Comparison of ENCODE assay signal across 12 cellular contexts in the genomic region with DNA sequence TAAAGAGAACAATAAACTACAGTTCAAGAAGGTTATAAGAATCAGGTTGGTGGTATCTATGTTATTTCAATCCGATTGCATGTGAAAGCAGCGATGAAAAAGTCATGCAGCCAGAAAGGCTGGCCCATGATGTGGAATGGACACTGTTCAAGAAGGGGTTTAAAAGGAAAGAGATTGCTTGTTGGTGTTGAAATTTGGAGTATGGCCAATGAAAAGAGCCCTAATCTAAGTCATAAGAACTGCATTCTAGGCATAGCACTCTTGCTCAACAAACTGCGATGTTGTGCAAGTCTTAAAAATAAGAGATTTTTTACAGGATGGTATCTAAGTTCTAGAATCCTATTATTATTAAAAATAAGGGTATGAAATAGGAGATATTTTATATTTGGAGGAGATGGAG.
A peak's percentile ranks its signal among the peaks of the same experiment; 100 is the strongest.
DNase-seq lines count a peak whose midpoint lies in the region; TF ChIP-seq lines count a peak whose summit lies in the region.
"Had no signal": no experiment of that assay in that cellular context is flagged by ENCODE, and none has a peak within 500 bp of the region (broad histone marks: within the 10 kb centered on the region; RNA-seq: fewer than 3 reads in every experiment).

No MANE protein-coding gene starts in this region.

- H3K4me1 Mint-ChIP-seq in activated T-cell treated with anti-CD3 and anti-CD28 coated beads, Interleukin-2, amount 50 U/mL, for 24 hours (ENCODE audit: low read depth), result no peaks in the 10 kb centered on the region
- H3K4me1 Mint-ChIP-seq: B cell had no signal

- no peak for TF ChIP-seq POLR2A in NB4 (IDR thresholded peaks at IDR 0.05; ENCODE audit: extremely low read depth, insufficient read length)

- CTCF ChIA-PET in A673 (lab: Charles Lee), result no interaction called here

- no peak overlapping the region for H3K27ac Mint-ChIP-seq in activated T-cell treated with anti-CD3 and anti-CD28 coated beads, Interleukin-2, amount 50 U/mL, for 24 hours
- H3K27ac Mint-ChIP-seq: B cell had no signal

- no TSS peak for BruUV-seq in A673 (replicated peaks; lab: Mats Ljungman, UMichigan)

- H3K36me3 ChIP-seq in A673 (ENCODE audit: insufficient read depth, low read length, poor library complexity, severe bottlenecking), result no peaks in the 10 kb centered on the region
- H3K36me3 ChIP-seq: cardiac muscle cell had no signal

- H3K27ac ChIP-seq in A673 (ENCODE audit: low read depth, low read length, poor library complexity, severe bottlenecking) (no peak overlapping the region), coronary artery (peak overlapping the region; percentile 81 to 91)
- H3K27ac ChIP-seq: cardiac muscle cell had no signal

- no peaks in the 10 kb centered on the region for H3K27me3 ChIP-seq in A673 (replicated peaks; ENCODE audit: insufficient read depth, low read depth, low read length, poor library complexity)
- H3K27me3 ChIP-seq: cardiac muscle cell had no signal

- H3K27me3 Mint-ChIP-seq in activated T-cell treated with anti-CD3 and anti-CD28 coated beads, Interleukin-2, amount 50 U/mL, for 24 hours, result no peaks in the 10 kb centered on the region
- H3K27me3 Mint-ChIP-seq: B cell had no signal

- POLR2A ChIA-PET in A673 (lab: Charles Lee; ENCODE audit: low non-redundant PET), result no interaction called here

- no peaks in the 10 kb centered on the region for H3K36me3 Mint-ChIP-seq in activated T-cell treated with anti-CD3 and anti-CD28 coated beads, Interleukin-2, amount 50 U/mL, for 24 hours (ENCODE audit: low read depth)

- peak; percentile 30 for DNase-seq in A673 (ENCODE audit: low spot score)
- DNase-seq in NB4 (ENCODE audit: low read depth), result peak; percentile 31
- no peak for DNase-seq in coronary artery (ENCODE audit: low spot score)
- peak; percentile 22 for DNase-seq in medulla oblongata (ENCODE audit: extremely low spot score)
- no peak for DNase-seq in T1000 (lab: John Stamatoyannopoulos, UW)
- DNase-seq in DMS153 (lab: John Stamatoyannopoulos, UW), result no peak
- no peak for DNase-seq in activated T-cell treated with anti-CD3 and anti-CD28 coated beads, Interleukin-2, amount 50 U/mL, for 24 hours
- DNase-seq in stimulated activated CD4-positive, alpha-beta T cell treated with anti-CD3 and anti-CD28 coated beads, Interleukin-4, amount 100 ng/mL, for 4 hours, result no peak
- DNase-seq: activated CD4-positive, CD25-positive, alpha-beta regulatory T cell treated with anti-CD3 and anti-CD28 coated beads, Interleukin-2, amount 50 U/mL, for 72 hours; NCI-H2171 had no signal

- peaks cover 6% of the 10 kb centered on the region for H3K4me1 ChIP-seq in A673 (ENCODE audit: insufficient read depth, low read length, poor library complexity, severe bottlenecking)

- no peak for TF ChIP-seq CTCF in A673 (conservative IDR thresholded peaks at IDR 0.05; ENCODE audit: low read depth, low read length)
- TF ChIP-seq CTCF in NB4 (IDR thresholded peaks at IDR 0.05; ENCODE audit: low read depth, low read length), result no peak
- TF ChIP-seq CTCF in coronary artery (IDR thresholded peaks at IDR 0.05), result no peak

- H3K4me3 ChIP-seq in A673 (ENCODE audit: low read depth, low read length, poor library complexity, severe bottlenecking) (no peak overlapping the region), NB4 (ENCODE audit: low read depth, low read length) (no peak overlapping the region), coronary artery (peak overlapping the region; percentile 44)
- H3K4me3 ChIP-seq: cardiac muscle cell had no signal

- no peaks in the 10 kb centered on the region for H3K9me3 Mint-ChIP-seq in activated T-cell treated with anti-CD3 and anti-CD28 coated beads, Interleukin-2, amount 50 U/mL, for 24 hours

- no peak overlapping the region for H3K4me3 Mint-ChIP-seq in activated T-cell treated with anti-CD3 and anti-CD28 coated beads, Interleukin-2, amount 50 U/mL, for 24 hours
- H3K4me3 Mint-ChIP-seq: B cell had no signal

- H3K9me3 ChIP-seq in A673 (ENCODE audit: low read depth, low read length, poor library complexity, severe bottlenecking), result no peaks in the 10 kb centered on the region

- intact Hi-C loops in A673 (cut with micrococcal nuclease; ENCODE audit: unreplicated experiment), result no loop called here

Comparison
In these comparisons a context has a peak if more than half of its experiments do, and no peak if none do; other contexts are left out.
1. DNase-seq: peak in A673 (single experiment), NB4 (single experiment) and medulla oblongata (single experiment); none in coronary artery (single experiment), T1000 (single experiment), DMS153 (single experiment), activated T-cell treated with anti-CD3 and anti-CD28 coated beads, Interleukin-2, amount 50 U/mL, for 24 hours (single experiment) and stimulated activated CD4-positive, alpha-beta T cell treated with anti-CD3 and anti-CD28 coated beads, Interleukin-4, amount 100 ng/mL, for 4 hours (0 of 2).